Comparison of ENCODE assay signal across 18 cellular contexts in genomic region chr17:68602267-68602644, GRCh38. TPM values are rescaled to one million over a fixed set of nuclear protein-coding genes. Genes with fewer than 3 reads are reported as not detected.
A peak's percentile ranks its signal among the peaks of the same experiment; 100 is the strongest.
DNase-seq lines count a peak whose midpoint lies in the region; ATAC-seq, FAIRE-seq and TF ChIP-seq lines count a peak whose summit lies in the region.
"Had no signal": no experiment of that assay in that cellular context is flagged by ENCODE, and none has a peak within 500 bp of the region (broad histone marks: within the 10 kb centered on the region; RNA-seq: fewer than 3 reads in every experiment).

No MANE protein-coding gene starts in this region.

- no peak overlapping the region for H4K5ac ChIP-seq in H1 (ENCODE audit: insufficient read length, low read depth, low read length)
- no peak overlapping the region for H4K5ac ChIP-seq in mesendoderm (ENCODE audit: low read length)

- H2BK120ac ChIP-seq in H1 (replicated peaks; ENCODE audit: low read depth, low read length) = no peak overlapping the region
- peak overlapping the region; percentile 51 for H2BK120ac ChIP-seq in mesendoderm (ENCODE audit: low read depth, low read length)

- H3K23ac ChIP-seq in H1 (ENCODE audit: insufficient read length) (no peak overlapping the region), mesendoderm (ENCODE audit: low read length) (no peak overlapping the region)

- no peak overlapping the region for H2BK15ac ChIP-seq in H1 (ENCODE audit: low read length)
- no peak overlapping the region for H2BK15ac ChIP-seq in mesendoderm (replicated peaks; ENCODE audit: low read depth)

- H3K56ac ChIP-seq in H1 (replicated peaks; ENCODE audit: insufficient read length, low read depth, low read length) = no peak overlapping the region
- H3K56ac ChIP-seq in mesendoderm (ENCODE audit: low read length) = peak overlapping the region; percentile 26

- H3K27ac Mint-ChIP-seq in WTC11 = no peak overlapping the region
- H3K27ac Mint-ChIP-seq: activated CD8-positive, alpha-beta T cell treated with anti-CD3 and anti-CD28 coated beads, Interleukin-2, amount 10 ng/mL, durations not matched to agents 7 days and 5 days; effector memory CD8-positive, alpha-beta T cell had no signal

- H2BK20ac ChIP-seq in H1 (ENCODE audit: low read length) = 0 out of 2 replicates have a peak overlapping the region, but pooled peaks have one; percentile 1

- H2AFZ ChIP-seq in H1 (ENCODE audit: low read length) = no peak overlapping the region
- H2AFZ ChIP-seq: PC-9 had no signal

- H2AK5ac ChIP-seq in H1 (ENCODE audit: low read depth, low read length) (no peak overlapping the region), mesendoderm (ENCODE audit: low read length) (no peak overlapping the region)

- in situ Hi-C loops in ACHN (cut with HindIII; ENCODE audit: low pct_ligation_motif_present, low pct_unique_long_range_greater_than_20kb, low sequenced_read_pairs) = no loop called here

- peaks cover 17% of the 10 kb centered on the region for H3K9me3 Mint-ChIP-seq in WTC11
- H3K9me3 Mint-ChIP-seq: effector memory CD8-positive, alpha-beta T cell had no signal

- CTCF ChIA-PET in WTC11 (lab: Charles Lee) (interaction anchor here (1.2 to 1.4 kb wide), 2 partner anchors 12 to 68 kb away, joined by 3 to 4 read pairs; no protein-coding TSS in a partner anchor), H1 (lab: Charles Lee; ENCODE audit: partially characterized antibody) (interaction anchor here (1.2 to 2.9 kb wide), 3 partner anchors 10 to 60 kb away, joined by 3 to 8 read pairs (median 3); no protein-coding TSS in a partner anchor)

- peaks cover 9% of the 10 kb centered on the region for H3K36me3 Mint-ChIP-seq in WTC11

- H3K4me3 Mint-ChIP-seq in WTC11 = peak overlapping the region; percentile 66
- H3K4me3 Mint-ChIP-seq: activated CD8-positive, alpha-beta T cell treated with anti-CD3 and anti-CD28 coated beads, Interleukin-2, amount 10 ng/mL, durations not matched to agents 7 days and 5 days had no signal

- no peak for TF ChIP-seq POLR2A in H1 (IDR thresholded peaks at IDR 0.05; ENCODE audit: control extremely low read depth in 1 of 2, low read depth in 2 of 2, low read length in 2 of 2)

- no peak overlapping the region for H3K27ac ChIP-seq in H1 (ENCODE audit: low read depth, low read length)
- H3K27ac ChIP-seq in mesendoderm (ENCODE audit: low read depth, low read length) = no peak overlapping the region
- peak overlapping the region; percentile 55 for H3K27ac ChIP-seq in subcutaneous abdominal adipose tissue (ENCODE audit: low read depth, low read length)
- H3K27ac ChIP-seq: PC-9 had no signal

- no peaks in the 10 kb centered on the region for H4K20me1 ChIP-seq in H1 (replicated peaks in 1 of 2; ENCODE audit: control insufficient read depth in 1 of 2, insufficient read depth in 2 of 2, low read length in 2 of 2)
- H4K20me1 ChIP-seq: BLaER1 treated with 17β-estradiol and CSF1 and Interleukin-3, amounts not matched to agents 10 nM and 100 nM had no signal

- peaks cover 38% of the 10 kb centered on the region for H3K4me1 Mint-ChIP-seq in WTC11

- DNase-seq in WTC11 (ENCODE audit: low spot score) (no peak), H1 (ENCODE audit: low read depth in 1 of 2, low spot score in 2 of 2) (no peak), mesendoderm (no peak), omental fat pad (ENCODE audit: low spot score) (no peak), DMS53 (lab: John Stamatoyannopoulos, UW) (no peak), ACHN (no peak)
- DNase-seq: activated CD8-positive, alpha-beta T cell treated with anti-CD3 and anti-CD28 coated beads, Interleukin-2, amount 10 ng/mL, durations not matched to agents 7 days and 5 days; activated effector memory CD4-positive, alpha-beta T cell treated with Interleukin-2 at 50 U/mL for 16 hours; DMS79 treated with DMSO at 0.1 percent for 48 hours; effector memory CD8-positive, alpha-beta T cell; Karpas-422; kidney glomerular epithelial cell; NCI-H524 treated with DMSO at 0.1 percent for 48 hours; PC-9 had no signal

- H3K4me1 ChIP-seq in H1 (replicated peaks in 1 of 4; ENCODE audit: control insufficient read depth in 3 of 4, insufficient read depth in 4 of 4, low read length in 3 of 4) = peaks cover 0 to 15% (median 7%) of the 10 kb centered on the region in 4 experiments; a peak in 5 of 7 replicates
- H3K4me1 ChIP-seq in mesendoderm (ENCODE audit: control insufficient read depth, low read depth, low read length) = peaks cover 5% of the 10 kb centered on the region
- peaks cover 0 to 47% (median 21%) of the 10 kb centered on the region in 5 donors for H3K4me1 ChIP-seq in subcutaneous abdominal adipose tissue (ENCODE audit: control insufficient read depth in 5 of 5, insufficient read depth in 5 of 5, low read length in 5 of 5)

- no peaks in the 10 kb centered on the region for H3K9me3 ChIP-seq in H1 (ENCODE audit: insufficient read depth in 2 of 2, low read depth in 1 of 2, low read length in 1 of 2)
- peaks cover under 1 to 3% (median 2%) of the 10 kb centered on the region in 5 donors for H3K9me3 ChIP-seq in subcutaneous abdominal adipose tissue (ENCODE audit: control insufficient read depth in 5 of 5, low read length in 5 of 5)

- H3K4me3 ChIP-seq in H1 (ENCODE audit: extremely low read depth in 1 of 4, insufficient read depth in 2 of 4, low read depth in 3 of 4, low read length in 4 of 4) (no peak overlapping the region), mesendoderm (ENCODE audit: low read length) (no peak overlapping the region), subcutaneous abdominal adipose tissue (ENCODE audit: low read depth in 1 of 5, low read length in 5 of 5) (peak overlapping the region in 3 of 5 donors; percentile 14 to 23 (median 21))
- H3K4me3 ChIP-seq: BLaER1 treated with 17β-estradiol and CSF1 and Interleukin-3, amounts not matched to agents 10 nM and 100 nM; PC-9 had no signal

- no peak overlapping the region for H4K91ac ChIP-seq in H1 (replicated peaks; ENCODE audit: insufficient read length, low read length)

- H3K79me1 ChIP-seq in H1 (ENCODE audit: low read depth, low read length) (no peaks in the 10 kb centered on the region; the same call in 1 of the 2 replicates), mesendoderm (ENCODE audit: low read length) (peaks cover 1% of the 10 kb centered on the region)

- H2BK5ac ChIP-seq in H1 (ENCODE audit: low read depth, low read length) = no peak overlapping the region
- no peak overlapping the region for H2BK5ac ChIP-seq in mesendoderm (ENCODE audit: low read length)

- FAIRE-seq in H1 (lab: Jason Lieb, UNC) = no peak

- H3K9ac ChIP-seq in H1 (replicated peaks in 1 of 4; ENCODE audit: extremely low read depth in 1 of 4, low read depth in 3 of 4, low read length in 3 of 4) (no peak overlapping the region), mesendoderm (ENCODE audit: low read length) (no peak overlapping the region), subcutaneous abdominal adipose tissue (ENCODE audit: low read length in 5 of 5) (peak overlapping the region in 1 of 5 donors; percentile 41)

- H3K79me2 ChIP-seq in H1 (ENCODE audit: control insufficient read depth in 1 of 2, insufficient read depth in 2 of 2, low read length in 2 of 2) (peaks cover 0 to 5% of the 10 kb centered on the region in 2 experiments; a peak in 2 of 4 replicates), mesendoderm (ENCODE audit: control insufficient read depth, insufficient read depth, low read length) (peaks cover 35% of the 10 kb centered on the region)

- POLR2A ChIA-PET in WTC11 (lab: Charles Lee) = no interaction called here
- POLR2A ChIA-PET in H1 (lab: Charles Lee; ENCODE audit: partially characterized antibody) = interaction anchor here (0.6 to 1.4 kb wide), 2 partner anchors 10 to 12 kb away, joined by 3 to 4 read pairs; no protein-coding TSS in a partner anchor

- no peak overlapping the region for H3K14ac ChIP-seq in H1 (ENCODE audit: insufficient read length)

- H3K27me3 ChIP-seq in H1 (replicated peaks in 1 of 4; ENCODE audit: control insufficient read depth in 3 of 4, extremely low read depth in 1 of 4, insufficient read depth in 3 of 4, low read length in 3 of 4) = peaks cover 0 to 25% (median 16%) of the 10 kb centered on the region in 4 experiments; a peak in 6 of 7 replicates
- H3K27me3 ChIP-seq in mesendoderm (ENCODE audit: insufficient read depth, low read length, poor library complexity) = no peaks in the 10 kb centered on the region
- peaks cover 14 to 41% (median 19%) of the 10 kb centered on the region in 5 donors for H3K27me3 ChIP-seq in subcutaneous abdominal adipose tissue (ENCODE audit: control insufficient read depth in 5 of 5, insufficient read depth in 4 of 5, low read length in 5 of 5)

- H3K27me3 Mint-ChIP-seq in WTC11 (ENCODE audit: low read depth) = peaks cover 47% of the 10 kb centered on the region

- ATAC-seq in WTC11 = no peak
- no peak for ATAC-seq in omental fat pad (ENCODE audit: low FRiP score)
- ATAC-seq: activated CD8-positive, alpha-beta T cell treated with anti-CD3 and anti-CD28 coated beads, Interleukin-2, amount 10 ng/mL, durations not matched to agents 7 days and 5 days; effector memory CD8-positive, alpha-beta T cell; SK-N-SH treated with all-trans-retinoic acid at 6 μM for 48 hours had no signal

- H3K36me3 ChIP-seq in H1 (ENCODE audit: control insufficient read depth in 2 of 4, insufficient read depth in 4 of 4, low read length in 3 of 4) (peaks cover 0 to 2% (median 0%) of the 10 kb centered on the region in 4 experiments; a peak in 1 of 8 replicates), mesendoderm (ENCODE audit: control insufficient read depth, insufficient read depth, low read length) (no peaks in the 10 kb centered on the region), subcutaneous abdominal adipose tissue (ENCODE audit: control insufficient read depth in 5 of 5, insufficient read depth in 5 of 5, low read length in 5 of 5) (no peaks in the 10 kb centered on the region)
- H3K36me3 ChIP-seq: BLaER1 treated with 17β-estradiol and CSF1 and Interleukin-3, amounts not matched to agents 10 nM and 100 nM had no signal

- WGBS in H1 (ENCODE audit: extremely low coverage in 1 of 2, insufficient coverage in 1 of 2, insufficient read length in 1 of 2, insufficient replicate concordance in 2 of 2, low coverage in 1 of 2, low lambda C conversion rate in 2 of 2, missing lambda C conversion rate in 1 of 2), 2 experiments = 91% methylated on average over 5 of the region's 5 CpGs; no CpG with 5 or more reads in 1 of the 2 experiments
- no CpG with 5 or more reads among the region's 5 CpGs for WGBS in mesendoderm (ENCODE audit: extremely low coverage, insufficient coverage, low lambda C conversion rate)

- H4K8ac ChIP-seq in H1 (ENCODE audit: extremely low read depth, insufficient read depth, low read length) (no peak overlapping the region), mesendoderm (ENCODE audit: low read depth, low read length) (no peak overlapping the region)

- no peak for TF ChIP-seq EP300 in H1 (IDR thresholded peaks at IDR 0.05; ENCODE audit: borderline replicate concordance in 1 of 2, low read depth in 2 of 2, low read length in 2 of 2)

- peaks cover 12% of the 10 kb centered on the region for H3K23me2 ChIP-seq in H1 (ENCODE audit: low read depth, low read length)

- no peak overlapping the region; the same call in 1 of the 2 replicates for H3K18ac ChIP-seq in H1 (ENCODE audit: extremely low read depth, low read length)
- no peak overlapping the region for H3K18ac ChIP-seq in mesendoderm (ENCODE audit: low read length)

- TF ChIP-seq RAD21 in H1 (IDR thresholded peaks at IDR 0.05 in 1 of 2, conservative IDR thresholded peaks at IDR 0.05 in 1 of 2; ENCODE audit: low read depth in 2 of 2, low read length in 2 of 2) = no peak

- no peak overlapping the region for H2BK12ac ChIP-seq in H1 (ENCODE audit: low read depth, low read length)

- TF ChIP-seq CTCF in WTC11 (IDR thresholded peaks at IDR 0.05) (no peak), H1 (IDR thresholded peaks at IDR 0.05; ENCODE audit: control extremely low read depth in 1 of 3, insufficient read depth in 1 of 3, low read depth in 1 of 3, low read length in 3 of 3) (no peak), omental fat pad (IDR thresholded peaks at IDR 0.05) (no peak)

- H3K4ac ChIP-seq in H1 (replicated peaks; ENCODE audit: insufficient read length, low read depth, low read length) (no peak overlapping the region), mesendoderm (ENCODE audit: low read depth, low read length) (no peak overlapping the region)

- H3K4me2 ChIP-seq in H1 (ENCODE audit: insufficient read depth in 1 of 2, low read depth in 2 of 2, low read length in 2 of 2) = peak overlapping the region in 1 of 2 experiments; percentile 97; a peak in 1 of 4 replicates
- H3K4me2 ChIP-seq in mesendoderm (ENCODE audit: low read length) = no peak overlapping the region
- H3K4me2 ChIP-seq: PC-9 had no signal

RNA-seq across cellular contexts. Expression of gene FAM20A, which starts 1.1 kb away (rescaled TPM):
- total RNA-seq in WTC11 (2021) = 1.3 to 5.8 TPM (median 2.0 TPM) in 3 replicates
- 3.5 and 3.6 TPM in 2 replicates for total RNA-seq in H1 (2021; fragmentation: NEBNext Ultra II Directional; extraction: Animal tissue kit (Norgen Biotek cat#: 25700))
- 11.9 and 13.8 TPM in 2 replicates for polyA plus RNA-seq in H1 (2011; rRNA removed)
- polyA plus RNA-seq in H1 (2011; cell fraction: cytosol; rRNA removed) = 13.6 TPM
- polyA plus RNA-seq in H1 (2011; cell fraction: nucleus; rRNA removed) = 49.4 TPM
- polyA plus RNA-seq in H1 (2012, experiment 1 of 2) = 9.6 to 13.6 TPM (median 12.0 TPM) in 4 replicates
- polyA plus RNA-seq in H1 (2012, experiment 2 of 2) = 4.5 TPM
- 1.1 TPM for polyA plus RNA-seq in H1 (2013, experiment 1 of 2)
- polyA plus RNA-seq in H1 (2013, experiment 2 of 2) = 0.57 TPM
- 15.2 TPM in 2 replicates for polyA minus RNA-seq in H1 (2011; rRNA and poly(A)+ RNA removed)
- 7.3 TPM for polyA minus RNA-seq in H1 (2011; cell fraction: cytosol; rRNA and poly(A)+ RNA removed)
- polyA minus RNA-seq in H1 (2011; cell fraction: nucleus; rRNA and poly(A)+ RNA removed) = 19.7 TPM
- polyA plus RNA-seq in mesendoderm (2013, experiment 1 of 2) = 11.4 TPM
- 11.3 TPM for polyA plus RNA-seq in mesendoderm (2013, experiment 2 of 2)
- total RNA-seq in omental fat pad = 10 to 100 TPM; 13.1 to 55.8 (median 15.1) TPM
- total RNA-seq: activated CD8-positive, alpha-beta T cell treated with anti-CD3 and anti-CD28 coated beads, Interleukin-2, amount 10 ng/mL, durations not matched to agents 7 days and 5 days; glomerular endothelial cell; PC-9 had no signal

Comparison
In these comparisons a context has a peak if more than half of its experiments do, and no peak if none do; other contexts are left out.
1. H3K4me3 ChIP-seq: peak in subcutaneous abdominal adipose tissue (3 of 5); none in H1 (0 of 4) and mesendoderm (single experiment).